Comparison of ENCODE assay signal across 17 cellular contexts in the genomic region with DNA sequence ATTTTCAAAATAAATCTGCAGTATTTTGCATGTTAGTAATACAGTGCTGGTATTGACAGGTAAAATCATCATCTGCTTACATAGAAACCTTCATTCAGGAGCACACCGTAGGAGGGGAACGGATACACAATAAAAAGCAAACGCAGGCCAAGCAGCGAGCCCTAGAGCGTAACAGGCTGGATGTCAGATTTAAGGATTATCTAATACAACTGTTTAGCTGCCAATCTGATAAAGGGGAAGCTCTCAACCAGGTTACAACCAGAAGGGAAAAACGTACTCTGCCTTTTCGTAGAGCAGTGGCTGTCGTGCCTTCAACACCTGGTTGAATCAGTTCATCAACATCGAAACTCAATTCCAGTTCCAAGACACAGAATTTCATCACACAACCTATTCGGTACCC. TPM values are rescaled to one million over a fixed set of nuclear protein-coding genes. Genes with fewer than 3 reads are reported as not detected.
"Had no signal": no experiment of that assay in that cellular context is flagged by ENCODE, and none has a peak within 500 bp of the region (broad histone marks: within the 10 kb centered on the region; RNA-seq: fewer than 3 reads in every experiment).

No MANE protein-coding gene starts in this region.

- FAIRE-seq: islet of Langerhans had no signal

- H3K9me3 ChIP-seq: adrenal gland, body of pancreas, SJCRH30, spleen had no signal

- H3K4me1 Mint-ChIP-seq: activated B cell treated with CpG ODN at 0.5 μM for 24 hours; activated CD4-positive, alpha-beta T cell treated with anti-CD3 and anti-CD28 coated beads, Interleukin-2, amount 10 ng/mL, durations not matched to agents 7 days and 5 days; stimulated activated memory B cell treated with anti-CD40 and anti-IgM and Interleukin-4, amounts not matched to agents 10 μg/mL and 1 μg/mL and 100 μg/mL, for 72 hours had no signal

- H3K4me3 Mint-ChIP-seq: activated B cell treated with CpG ODN at 0.5 μM for 24 hours; activated CD4-positive, alpha-beta T cell treated with anti-CD3 and anti-CD28 coated beads, Interleukin-2, amount 10 ng/mL, durations not matched to agents 7 days and 5 days; central memory CD8-positive, alpha-beta T cell; neural progenitor cell; stimulated activated memory B cell treated with anti-CD40 and anti-IgM and Interleukin-4, amounts not matched to agents 10 μg/mL and 1 μg/mL and 100 μg/mL, for 72 hours; type B pancreatic cell had no signal

- H3K27me3 ChIP-seq: adrenal gland, body of pancreas, neural progenitor cell, SJCRH30, spleen had no signal

- H3K27ac ChIP-seq: body of pancreas, neural progenitor cell, SJCRH30 had no signal

- H3K27ac Mint-ChIP-seq: activated B cell treated with CpG ODN at 0.5 μM for 24 hours; activated CD4-positive, alpha-beta T cell treated with anti-CD3 and anti-CD28 coated beads, Interleukin-2, amount 10 ng/mL, durations not matched to agents 7 days and 5 days; neural progenitor cell; stimulated activated memory B cell treated with anti-CD40 and anti-IgM and Interleukin-4, amounts not matched to agents 10 μg/mL and 1 μg/mL and 100 μg/mL, for 72 hours; type B pancreatic cell had no signal

- DNase-seq: activated B cell treated with CpG ODN at 0.5 μM for 24 hours; activated CD4-positive, alpha-beta T cell treated with anti-CD3 and anti-CD28 coated beads, Interleukin-2, amount 10 ng/mL, durations not matched to agents 7 days and 5 days; activated naive CD4-positive, alpha-beta T cell treated with anti-CD3 and anti-CD28 coated beads, Interleukin-2, amount 50 U/mL, for 16 hours; activated T-cell treated with anti-CD3 and anti-CD28 coated beads, Interleukin-2, amount 50 U/mL, for 1 hour; body of pancreas; left ventricle myocardium superior; SJCRH30; spleen; stimulated activated CD4-positive, alpha-beta T cell treated with anti-CD3 and anti-CD28 coated beads, Interleukin-1b, Interleukin-23, amount 100 ng/mL, for 48 hours; T-helper 9 cell had no signal

- ATAC-seq: body of pancreas; left ventricle myocardium superior; sciatic nerve; stimulated activated memory B cell treated with anti-CD40 and anti-IgM and Interleukin-4, amounts not matched to agents 10 μg/mL and 1 μg/mL and 100 μg/mL, for 72 hours had no signal

- H3K4me3 ChIP-seq: adrenal gland, body of pancreas, neural progenitor cell, SJCRH30, spleen had no signal

- H3K4me1 ChIP-seq: SJCRH30 had no signal

- H3K27me3 Mint-ChIP-seq: activated CD4-positive, alpha-beta T cell treated with anti-CD3 and anti-CD28 coated beads, Interleukin-2, amount 10 ng/mL, durations not matched to agents 7 days and 5 days; central memory CD8-positive, alpha-beta T cell; type B pancreatic cell had no signal

- H3K9me3 Mint-ChIP-seq: activated B cell treated with CpG ODN at 0.5 μM for 24 hours; activated CD4-positive, alpha-beta T cell treated with anti-CD3 and anti-CD28 coated beads, Interleukin-2, amount 10 ng/mL, durations not matched to agents 7 days and 5 days; central memory CD8-positive, alpha-beta T cell; neural progenitor cell; stimulated activated memory B cell treated with anti-CD40 and anti-IgM and Interleukin-4, amounts not matched to agents 10 μg/mL and 1 μg/mL and 100 μg/mL, for 72 hours; type B pancreatic cell had no signal

RNA-seq across cellular contexts. Expression of a gene that starts 16.4 kb away (rescaled TPM):
- total RNA-seq: activated B cell treated with CpG ODN at 0.5 μM for 24 hours had no signal
